Comparison of ENCODE assay signal across 29 cellular contexts in genomic region chr7:507623-508305, GRCh38. TPM values are rescaled to one million over a fixed set of nuclear protein-coding genes. Genes with fewer than 3 reads are reported as not detected.
DNase-seq lines count a peak whose midpoint lies in the region; ATAC-seq and TF ChIP-seq lines count a peak whose summit lies in the region.
"Had no signal": no experiment of that assay in that cellular context is flagged by ENCODE, and none has a peak within 500 bp of the region (broad histone marks: within the 10 kb centered on the region; RNA-seq: fewer than 3 reads in every experiment).

No MANE protein-coding gene starts in this region.

- H3K9me3 Mint-ChIP-seq in activated CD4-positive, alpha-beta T cell treated with anti-CD3 and anti-CD28 coated beads, Interleukin-2, amount 10 ng/mL, durations not matched to agents 7 days and 5 days = no peaks in the 10 kb centered on the region
- no peaks in the 10 kb centered on the region for H3K9me3 Mint-ChIP-seq in activated CD8-positive, alpha-beta memory T cell treated with anti-CD3 and anti-CD28 coated beads, Interleukin-2, amount 10 ng/mL, durations not matched to agents 7 days and 5 days (ENCODE audit: low read depth)
- H3K9me3 Mint-ChIP-seq: activated CD4-positive, alpha-beta memory T cell treated with anti-CD3 and anti-CD28 coated beads for 36 hours; CD8-positive, alpha-beta memory T cell; H9; naive thymus-derived CD8-positive, alpha-beta T cell; T-helper 1 cell treated with Interleukin-12 subunit alpha and Interleukin-12 subunit beta and Interleukin-4 antibody, amounts not matched to agents 30 μg/mL and 1 μg/mL, for 36 hours had no signal

- intact Hi-C loops in left cardiac atrium (cut with DNase I) (no loop called here), mucosa of descending colon (cut with DNase I, micrococcal nuclease) (loop anchor here (10.0 kb wide), 2 partner anchors 173 to 183 kb away; no protein-coding TSS in a partner anchor), tibial artery (cut with DNase I; ENCODE audit: low total_unique reads) (no loop called here)

- no peak for ATAC-seq in left cardiac atrium
- no peak for ATAC-seq in mucosa of descending colon
- ATAC-seq in activated CD8-positive, alpha-beta memory T cell treated with anti-CD3 and anti-CD28 coated beads, Interleukin-2, amount 10 ng/mL, durations not matched to agents 7 days and 5 days = no peak
- ATAC-seq: activated CD4-positive, CD25-positive, alpha-beta regulatory T cell treated with anti-CD3 and anti-CD28 coated beads, Interleukin-2, amount 50 U/mL, for 24 hours; naive thymus-derived CD8-positive, alpha-beta T cell; SK-N-SH treated with all-trans-retinoic acid at 6 μM for 48 hours had no signal

- peaks cover 41% of the 10 kb centered on the region for H3K4me1 ChIP-seq in mucosa of descending colon (ENCODE audit: low read depth)
- H3K4me1 ChIP-seq in tibial artery = peaks cover 0 to 93% (median 47%) of the 10 kb centered on the region in 4 donors
- H3K4me1 ChIP-seq: BE2C had no signal

- TF ChIP-seq CTCF in RWPE1 (conservative IDR thresholded peaks at IDR 0.05; ENCODE audit: low read depth) (no peak), mucosa of descending colon (IDR thresholded peaks at IDR 0.05) (no peak), tibial artery (IDR thresholded peaks at IDR 0.05) (no peak), foreskin fibroblast (IDR thresholded peaks at IDR 0.05; ENCODE audit: low read depth, low read length) (no peak)

- CTCF ChIA-PET in RWPE1 (lab: Yijun Ruan, JAX) = interaction anchor here (0.5 kb wide), 1 partner anchor 168 kb away, joined by 3 read pairs; no protein-coding TSS in a partner anchor
- CTCF ChIA-PET in activated CD4-positive, alpha-beta T cell treated with anti-CD3 and anti-CD28 coated beads, Interleukin-2, amount 10 ng/mL, durations not matched to agents 7 days and 5 days (lab: Charles Lee) = no interaction called here
- CTCF ChIA-PET in activated CD8-positive, alpha-beta memory T cell treated with anti-CD3 and anti-CD28 coated beads, Interleukin-2, amount 10 ng/mL, durations not matched to agents 7 days and 5 days (lab: Charles Lee) = no interaction called here

- H3K27me3 Mint-ChIP-seq in activated CD4-positive, alpha-beta T cell treated with anti-CD3 and anti-CD28 coated beads, Interleukin-2, amount 10 ng/mL, durations not matched to agents 7 days and 5 days = no peaks in the 10 kb centered on the region
- H3K27me3 Mint-ChIP-seq in activated CD8-positive, alpha-beta memory T cell treated with anti-CD3 and anti-CD28 coated beads, Interleukin-2, amount 10 ng/mL, durations not matched to agents 7 days and 5 days = no peaks in the 10 kb centered on the region
- H3K27me3 Mint-ChIP-seq: activated CD4-positive, alpha-beta memory T cell treated with anti-CD3 and anti-CD28 coated beads for 36 hours; CD8-positive, alpha-beta memory T cell; naive thymus-derived CD8-positive, alpha-beta T cell had no signal

- no peaks in the 10 kb centered on the region for H3K4me1 Mint-ChIP-seq in activated CD4-positive, alpha-beta T cell treated with anti-CD3 and anti-CD28 coated beads, Interleukin-2, amount 10 ng/mL, durations not matched to agents 7 days and 5 days
- H3K4me1 Mint-ChIP-seq in activated CD8-positive, alpha-beta memory T cell treated with anti-CD3 and anti-CD28 coated beads, Interleukin-2, amount 10 ng/mL, durations not matched to agents 7 days and 5 days = no peaks in the 10 kb centered on the region
- H3K4me1 Mint-ChIP-seq: CD8-positive, alpha-beta memory T cell; naive thymus-derived CD8-positive, alpha-beta T cell had no signal

- POLR2A ChIA-PET in RWPE1 (lab: Yijun Ruan, JAX; ENCODE audit: low non-redundant PET) = no interaction called here
- POLR2A ChIA-PET in activated CD4-positive, alpha-beta T cell treated with anti-CD3 and anti-CD28 coated beads, Interleukin-2, amount 10 ng/mL, durations not matched to agents 7 days and 5 days (lab: Charles Lee) = no interaction called here

- H3K27ac ChIP-seq in RWPE1 (peak overlapping the region; percentile 98), tibial artery (peak overlapping the region; percentile 46 to 71)
- H3K27ac ChIP-seq: brain microvascular endothelial cell, KMS-11, vagina had no signal

- no peaks in the 10 kb centered on the region for H3K36me3 Mint-ChIP-seq in activated CD4-positive, alpha-beta T cell treated with anti-CD3 and anti-CD28 coated beads, Interleukin-2, amount 10 ng/mL, durations not matched to agents 7 days and 5 days (ENCODE audit: low read depth)
- no peaks in the 10 kb centered on the region for H3K36me3 Mint-ChIP-seq in activated CD8-positive, alpha-beta memory T cell treated with anti-CD3 and anti-CD28 coated beads, Interleukin-2, amount 10 ng/mL, durations not matched to agents 7 days and 5 days
- H3K36me3 Mint-ChIP-seq: activated CD4-positive, alpha-beta memory T cell treated with anti-CD3 and anti-CD28 coated beads for 36 hours; CD8-positive, alpha-beta memory T cell; naive thymus-derived CD8-positive, alpha-beta T cell had no signal

- no peaks in the 10 kb centered on the region for H3K9me3 ChIP-seq in mucosa of descending colon
- no peaks in the 10 kb centered on the region for H3K9me3 ChIP-seq in tibial artery
- H3K9me3 ChIP-seq: BE2C, MG63, vagina had no signal

- DNase-seq in RWPE1 (ENCODE audit: low spot score) (no peak), left cardiac atrium (peak; percentile 21), mucosa of descending colon (peak in 2 of 3 donors; percentile 26 to 34), tibial artery (peak in 1 of 2 donors; percentile 59), foreskin fibroblast (no peak)
- no peak for DNase-seq in activated CD4-positive, alpha-beta T cell treated with anti-CD3 and anti-CD28 coated beads, Interleukin-2, amount 10 ng/mL, durations not matched to agents 7 days and 5 days
- DNase-seq in activated CD8-positive, alpha-beta memory T cell treated with anti-CD3 and anti-CD28 coated beads, Interleukin-2, amount 10 ng/mL, durations not matched to agents 7 days and 5 days = no peak
- DNase-seq: activated CD4-positive, alpha-beta memory T cell treated with anti-CD3 and anti-CD28 coated beads for 36 hours; activated CD8-positive, alpha-beta memory T cell treated with anti-CD3 and anti-CD28 coated beads, Interleukin-2, amount 50 U/mL, for 4 hours; activated naive CD4-positive, alpha-beta T cell treated with anti-CD3 and anti-CD28 coated beads, Interleukin-2, amount 50 U/mL, for 16 hours; BE2C; brain microvascular endothelial cell; H9; MG63; NCI-H1105; NCI-H187; NCI-H2171 treated with DMSO at 0.1 percent for 48 hours; NCI-H510A treated with DMSO at 0.1 percent for 48 hours; nucleus accumbens; stimulated activated naive CD4-positive, alpha-beta T cell treated with Interleukin-2 at 50 U/mL for 16 hours had no signal

- no peak overlapping the region for H3K27ac Mint-ChIP-seq in activated CD4-positive, alpha-beta T cell treated with anti-CD3 and anti-CD28 coated beads, Interleukin-2, amount 10 ng/mL, durations not matched to agents 7 days and 5 days
- no peak overlapping the region for H3K27ac Mint-ChIP-seq in activated CD8-positive, alpha-beta memory T cell treated with anti-CD3 and anti-CD28 coated beads, Interleukin-2, amount 10 ng/mL, durations not matched to agents 7 days and 5 days
- H3K27ac Mint-ChIP-seq: activated CD4-positive, alpha-beta memory T cell treated with anti-CD3 and anti-CD28 coated beads for 36 hours; naive thymus-derived CD8-positive, alpha-beta T cell; T-helper 1 cell treated with Interleukin-12 subunit alpha and Interleukin-12 subunit beta and Interleukin-4 antibody, amounts not matched to agents 30 μg/mL and 1 μg/mL, for 36 hours had no signal

- H3K36me3 ChIP-seq in mucosa of descending colon (ENCODE audit: low read depth) = no peaks in the 10 kb centered on the region
- peaks cover 43 to 88% (median 87%) of the 10 kb centered on the region in 3 donors for H3K36me3 ChIP-seq in tibial artery
- H3K36me3 ChIP-seq: BE2C, MG63 had no signal

- no peak overlapping the region for H3K4me3 Mint-ChIP-seq in activated CD4-positive, alpha-beta T cell treated with anti-CD3 and anti-CD28 coated beads, Interleukin-2, amount 10 ng/mL, durations not matched to agents 7 days and 5 days
- no peak overlapping the region for H3K4me3 Mint-ChIP-seq in activated CD8-positive, alpha-beta memory T cell treated with anti-CD3 and anti-CD28 coated beads, Interleukin-2, amount 10 ng/mL, durations not matched to agents 7 days and 5 days
- H3K4me3 Mint-ChIP-seq: activated CD4-positive, alpha-beta memory T cell treated with anti-CD3 and anti-CD28 coated beads for 36 hours; CD8-positive, alpha-beta memory T cell; H9; naive thymus-derived CD8-positive, alpha-beta T cell; T-helper 1 cell treated with Interleukin-12 subunit alpha and Interleukin-12 subunit beta and Interleukin-4 antibody, amounts not matched to agents 30 μg/mL and 1 μg/mL, for 36 hours had no signal

- no peaks in the 10 kb centered on the region for H3K27me3 ChIP-seq in tibial artery
- H3K27me3 ChIP-seq: brain microvascular endothelial cell, MG63, vagina had no signal

- H3K4me3 ChIP-seq in mucosa of descending colon (no peak overlapping the region), tibial artery (no peak overlapping the region), foreskin fibroblast (ENCODE audit: low read depth in 1 of 2, low read length in 2 of 2) (no peak overlapping the region)
- H3K4me3 ChIP-seq: MG63, skin epidermis, vagina had no signal

RNA-seq across cellular contexts. Expression of gene PDGFA, which starts 11.9 kb away (rescaled TPM):
- total RNA-seq in left cardiac atrium = 10 to 100 TPM; 27.5 to 33.9 TPM
- 10 to 100 TPM; 52.7 to 63.0 (median 57.5) TPM for total RNA-seq in mucosa of descending colon
- total RNA-seq in activated CD4-positive, alpha-beta T cell treated with anti-CD3 and anti-CD28 coated beads, Interleukin-2, amount 10 ng/mL, durations not matched to agents 7 days and 5 days = under 1 TPM; 0.37 to 0.46 TPM
- total RNA-seq in activated CD8-positive, alpha-beta memory T cell treated with anti-CD3 and anti-CD28 coated beads, Interleukin-2, amount 10 ng/mL, durations not matched to agents 7 days and 5 days = 1 to 10 TPM in 1 of 2 experiments, under 1 TPM in 1; 0.67 to 2.3 TPM
- total RNA-seq: OCI-LY7 had no signal

Comparison
In these comparisons a context has a peak if more than half of its experiments do, and no peak if none do; other contexts are left out.
1. DNase-seq: peak in left cardiac atrium (single experiment) and mucosa of descending colon (2 of 3); none in RWPE1 (single experiment), activated CD4-positive, alpha-beta T cell treated with anti-CD3 and anti-CD28 coated beads, Interleukin-2, amount 10 ng/mL, durations not matched to agents 7 days and 5 days (single experiment), activated CD8-positive, alpha-beta memory T cell treated with anti-CD3 and anti-CD28 coated beads, Interleukin-2, amount 10 ng/mL, durations not matched to agents 7 days and 5 days (single experiment) and foreskin fibroblast (0 of 2).
2. RNA of gene PDGFA, which starts 11.9 kb away (total RNA-seq): 52.7 to 63.0 TPM in mucosa of descending colon and 27.5 to 33.9 TPM in left cardiac atrium; 0.67 to 2.3 TPM in activated CD8-positive, alpha-beta memory T cell treated with anti-CD3 and anti-CD28 coated beads, Interleukin-2, amount 10 ng/mL, durations not matched to agents 7 days and 5 days and 0.37 to 0.46 TPM in activated CD4-positive, alpha-beta T cell treated with anti-CD3 and anti-CD28 coated beads, Interleukin-2, amount 10 ng/mL, durations not matched to agents 7 days and 5 days; every median in the first group is over 4 times any median in the second.
3. intact Hi-C loops: an anchor here in mucosa of descending colon (10.0 kb wide); none called in left cardiac atrium and tibial artery.